In genomic region chr13:69600811-69601210, GRCh38 we compare ENCODE assay signal across 23 cellular contexts.
DNase-seq lines count a peak whose midpoint lies in the region; FAIRE-seq and TF ChIP-seq lines count a peak whose summit lies in the region.
"Had no signal": no experiment of that assay in that cellular context is flagged by ENCODE, and none has a peak within 500 bp of the region (broad histone marks: within the 10 kb centered on the region; RNA-seq: fewer than 3 reads in every experiment).

No MANE protein-coding gene starts in this region.

- no peak for TF ChIP-seq RAD21 in H1 (IDR thresholded peaks at IDR 0.05 in 1 of 2, conservative IDR thresholded peaks at IDR 0.05 in 1 of 2; ENCODE audit: low read depth in 2 of 2, low read length in 2 of 2)

- H3K14ac ChIP-seq in H1 (ENCODE audit: insufficient read length) = no peak overlapping the region
- no peak overlapping the region for H3K14ac ChIP-seq in mesenchymal stem cell (ENCODE audit: low read length in 2 of 2)

- no peaks in the 10 kb centered on the region for H3K27me3 ChIP-seq in cardiac muscle cell
- H3K27me3 ChIP-seq in left ventricle myocardium inferior (ENCODE audit: low read depth) = no peaks in the 10 kb centered on the region
- H3K27me3 ChIP-seq in H1 (replicated peaks in 1 of 4; ENCODE audit: control insufficient read depth in 3 of 4, extremely low read depth in 1 of 4, insufficient read depth in 3 of 4, low read length in 3 of 4) = no peaks in the 10 kb centered on the region
- H3K27me3 ChIP-seq in mesenchymal stem cell (ENCODE audit: control insufficient read depth in 1 of 2, insufficient read depth in 1 of 2, low read length in 2 of 2) = no peaks in the 10 kb centered on the region
- H3K27me3 ChIP-seq: BE2C, BLaER1 had no signal

- H2AK5ac ChIP-seq in H1 (ENCODE audit: low read depth, low read length) = no peak overlapping the region
- no peak overlapping the region for H2AK5ac ChIP-seq in mesenchymal stem cell (ENCODE audit: low read length, severe bottlenecking)

- H3K18ac ChIP-seq in H1 (ENCODE audit: extremely low read depth, low read length) (no peak overlapping the region), mesenchymal stem cell (ENCODE audit: low read depth in 1 of 2, low read length in 2 of 2) (no peak overlapping the region)

- H2BK120ac ChIP-seq in H1 (replicated peaks; ENCODE audit: low read depth, low read length) (no peak overlapping the region), mesenchymal stem cell (ENCODE audit: low read depth, low read length) (no peak overlapping the region)

- H2AFZ ChIP-seq in H1 (ENCODE audit: low read length) (peak overlapping the region; percentile 51; the same call in 1 of the 2 replicates), mesenchymal stem cell (ENCODE audit: low read depth, low read length) (no peak overlapping the region)

- H3K4me1 ChIP-seq in cardiac muscle cell (ENCODE audit: low read depth) (peaks cover 39% of the 10 kb centered on the region), left ventricle myocardium inferior (no peaks in the 10 kb centered on the region), H1 (replicated peaks in 1 of 4; ENCODE audit: control insufficient read depth in 3 of 4, insufficient read depth in 4 of 4, low read length in 3 of 4) (no peaks in the 10 kb centered on the region), mesenchymal stem cell (ENCODE audit: control insufficient read depth, insufficient read depth, low read depth, low read length) (no peaks in the 10 kb centered on the region)
- H3K4me1 ChIP-seq: BE2C, BLaER1 had no signal

- no peak for TF ChIP-seq POLR2A in H1 (IDR thresholded peaks at IDR 0.05; ENCODE audit: control extremely low read depth in 1 of 2, low read depth in 2 of 2, low read length in 2 of 2)

- no peak overlapping the region for H2BK15ac ChIP-seq in H1 (ENCODE audit: low read length)
- H2BK15ac ChIP-seq in mesenchymal stem cell (ENCODE audit: low read depth, poor library complexity, severe bottlenecking) = no peak overlapping the region

- peak overlapping the region; percentile 87 for H3K27ac ChIP-seq in cardiac muscle cell
- no peak overlapping the region for H3K27ac ChIP-seq in left ventricle myocardium inferior (replicated peaks)
- no peak overlapping the region for H3K27ac ChIP-seq in H1 (ENCODE audit: low read depth, low read length)
- no peak overlapping the region for H3K27ac ChIP-seq in mesenchymal stem cell (ENCODE audit: low read length, poor library complexity, severe bottlenecking)
- H3K27ac ChIP-seq: BLaER1 had no signal

- H3K79me1 ChIP-seq in H1 (ENCODE audit: low read depth, low read length) (no peaks in the 10 kb centered on the region), mesenchymal stem cell (replicated peaks; ENCODE audit: low read length, poor library complexity, severe bottlenecking) (no peaks in the 10 kb centered on the region)

- no peaks in the 10 kb centered on the region for H4K20me1 ChIP-seq in H1 (replicated peaks in 1 of 2; ENCODE audit: control insufficient read depth in 1 of 2, insufficient read depth in 2 of 2, low read length in 2 of 2)
- H4K20me1 ChIP-seq: BLaER1 had no signal

- CTCF ChIA-PET in H1 (lab: Charles Lee; ENCODE audit: partially characterized antibody) = interaction anchor here (1.1 kb wide), 1 partner anchor 21 kb away, joined by 4 read pairs; no protein-coding TSS in a partner anchor

- H3K79me2 ChIP-seq in H1 (ENCODE audit: control insufficient read depth in 1 of 2, insufficient read depth in 2 of 2, low read length in 2 of 2) = no peaks in the 10 kb centered on the region

- no peak overlapping the region for H3K23ac ChIP-seq in H1 (ENCODE audit: insufficient read length)
- no peak overlapping the region for H3K23ac ChIP-seq in mesenchymal stem cell (ENCODE audit: low read length in 2 of 2)

- POLR2A ChIA-PET in H1 (lab: Charles Lee; ENCODE audit: partially characterized antibody) = interaction anchor here (0.6 kb wide), 1 partner anchor 765 kb away, joined by 3 read pairs; no protein-coding TSS in a partner anchor

- WGBS in H1 (ENCODE audit: extremely low coverage in 1 of 2, insufficient coverage in 1 of 2, insufficient read length in 1 of 2, insufficient replicate concordance in 2 of 2, low coverage in 1 of 2, low lambda C conversion rate in 2 of 2, missing lambda C conversion rate in 1 of 2), 2 experiments = 93% methylated on average over 3 of the region's 3 CpGs; no CpG with 5 or more reads in 1 of the 2 experiments
- WGBS in mesenchymal stem cell = 74% methylated on average over 1 of the region's 3 CpGs

- H2BK20ac ChIP-seq in H1 (ENCODE audit: low read length) = no peak overlapping the region

- no peak overlapping the region for H4K5ac ChIP-seq in H1 (ENCODE audit: insufficient read length, low read depth, low read length)

- H2BK12ac ChIP-seq in H1 (ENCODE audit: low read depth, low read length) (no peak overlapping the region), mesenchymal stem cell (ENCODE audit: low read length in 2 of 2) (no peak overlapping the region)

- H4K8ac ChIP-seq in H1 (ENCODE audit: extremely low read depth, insufficient read depth, low read length) (no peak overlapping the region), mesenchymal stem cell (ENCODE audit: low read length) (no peak overlapping the region)

- TF ChIP-seq EP300 in H1 (IDR thresholded peaks at IDR 0.05; ENCODE audit: borderline replicate concordance in 1 of 2, low read depth in 2 of 2, low read length in 2 of 2) = no peak

- H3K4ac ChIP-seq in H1 (replicated peaks; ENCODE audit: insufficient read length, low read depth, low read length) (no peak overlapping the region), mesenchymal stem cell (ENCODE audit: low read depth in 1 of 2, low read length in 2 of 2) (no peak overlapping the region)

- no peak overlapping the region for H3K9ac ChIP-seq in H1 (replicated peaks in 1 of 4; ENCODE audit: extremely low read depth in 1 of 4, low read depth in 3 of 4, low read length in 3 of 4)
- no peak overlapping the region for H3K9ac ChIP-seq in mesenchymal stem cell (ENCODE audit: low read length)
- H3K9ac ChIP-seq: BLaER1 had no signal

- H3K4me3 ChIP-seq in cardiac muscle cell (no peak overlapping the region), left ventricle myocardium inferior (no peak overlapping the region), H1 (ENCODE audit: extremely low read depth in 1 of 4, insufficient read depth in 2 of 4, low read depth in 3 of 4, low read length in 4 of 4) (no peak overlapping the region), mesenchymal stem cell (ENCODE audit: insufficient read depth in 1 of 2, low read depth in 1 of 2, low read length in 2 of 2) (no peak overlapping the region)
- H3K4me3 ChIP-seq: BLaER1 had no signal

- H3K4me2 ChIP-seq in H1 (ENCODE audit: insufficient read depth in 1 of 2, low read depth in 2 of 2, low read length in 2 of 2) = no peak overlapping the region
- H3K4me2 ChIP-seq in mesenchymal stem cell (ENCODE audit: low read length, poor library complexity, severe bottlenecking) = no peak overlapping the region
- H3K4me2 ChIP-seq: BLaER1 had no signal

- H3K36me3 ChIP-seq in cardiac muscle cell = no peaks in the 10 kb centered on the region
- H3K36me3 ChIP-seq in left ventricle myocardium inferior = no peaks in the 10 kb centered on the region
- no peaks in the 10 kb centered on the region for H3K36me3 ChIP-seq in H1 (ENCODE audit: control insufficient read depth in 2 of 4, insufficient read depth in 4 of 4, low read length in 3 of 4)
- H3K36me3 ChIP-seq in mesenchymal stem cell (ENCODE audit: control insufficient read depth in 1 of 2, insufficient read depth in 2 of 2, low read depth in 1 of 2, low read length in 2 of 2) = no peaks in the 10 kb centered on the region
- H3K36me3 ChIP-seq: BE2C, BLaER1 had no signal

- DNase-seq in cardiac muscle cell (ENCODE audit: low read depth in 1 of 2, low spot score in 1 of 2) = peak in 1 of 2 donors; percentile 64
- DNase-seq in left ventricle myocardium inferior = no peak
- DNase-seq in H1 (ENCODE audit: low read depth in 1 of 2, low spot score in 2 of 2) = no peak
- DNase-seq in mesenchymal stem cell = peak; percentile 15
- peak; percentile 48 for DNase-seq in renal cortical epithelial cell (ENCODE audit: low read depth)
- no peak for DNase-seq in RKO (ENCODE audit: low spot score)
- DNase-seq in DMS114 treated with DMSO at 0.1 percent for 48 hours (lab: John Stamatoyannopoulos, UW; ENCODE audit: unreplicated experiment) = no peak
- DNase-seq in cerebellar cortex (ENCODE audit: low spot score) = no peak
- DNase-seq: 8988T; ACHN; BE2C; C1 segment of cervical spinal cord; CD4-positive, alpha-beta memory T cell; CD4-positive, CD25-positive, alpha-beta regulatory T cell; CD8-positive, alpha-beta memory T cell; COR-L47; DMS 273 treated with DMSO at 0.1 percent for 48 hours; DMS79 treated with DMSO at 0.1 percent for 48 hours; GF-D8 had no signal

- H3K9me3 ChIP-seq in cardiac muscle cell (ENCODE audit: low read depth) (no peaks in the 10 kb centered on the region), left ventricle myocardium inferior (replicated peaks) (peaks cover 3% of the 10 kb centered on the region), H1 (ENCODE audit: insufficient read depth in 2 of 2, low read depth in 1 of 2, low read length in 1 of 2) (no peaks in the 10 kb centered on the region), mesenchymal stem cell (ENCODE audit: control insufficient read depth, low read length) (peaks cover 4% of the 10 kb centered on the region)
- H3K9me3 ChIP-seq: BE2C, BLaER1 had no signal

- TF ChIP-seq CTCF in cardiac muscle cell (IDR thresholded peaks at IDR 0.05; ENCODE audit: low read depth, low read length) (no peak), left ventricle myocardium inferior (IDR thresholded peaks at IDR 0.05; ENCODE audit: borderline replicate concordance) (no peak), H1 (IDR thresholded peaks at IDR 0.05; ENCODE audit: control extremely low read depth in 1 of 3, insufficient read depth in 1 of 3, low read depth in 1 of 3, low read length in 3 of 3) (no peak)

- H3K56ac ChIP-seq in H1 (replicated peaks; ENCODE audit: insufficient read length, low read depth, low read length) = no peak overlapping the region

- H2BK5ac ChIP-seq in H1 (ENCODE audit: low read depth, low read length) (no peak overlapping the region), mesenchymal stem cell (ENCODE audit: low read depth, low read length, poor library complexity, severe bottlenecking) (no peak overlapping the region)

- FAIRE-seq in H1 (lab: Jason Lieb, UNC) = no peak
- FAIRE-seq: G401.6, GM12891, GM19239 had no signal

- H3K23me2 ChIP-seq in H1 (ENCODE audit: low read depth, low read length) = no peaks in the 10 kb centered on the region

- intact Hi-C loops in left ventricle myocardium inferior (cut with micrococcal nuclease) = no loop called here

- no peak overlapping the region for H4K91ac ChIP-seq in H1 (replicated peaks; ENCODE audit: insufficient read length, low read length)
- H4K91ac ChIP-seq in mesenchymal stem cell (ENCODE audit: low read length) = no peak overlapping the region

TF ChIP-seq in H1, 55 proteins besides CTCF, POLR2A, EP300 and RAD21 (continues in another document):
- TF ChIP-seq SUZ12 (IDR thresholded peaks at IDR 0.05; ENCODE audit: low read length) = no peak
- TF ChIP-seq HDAC2 (IDR thresholded peaks at IDR 0.05; ENCODE audit: borderline replicate concordance in 1 of 2, low read depth in 2 of 2, low read length in 2 of 2) = no peak
- TF ChIP-seq RXRA (IDR thresholded peaks at IDR 0.05; ENCODE audit: insufficient read depth, low read depth, low read length) = no peak
- no peak for TF ChIP-seq SP4 (IDR thresholded peaks at IDR 0.05; ENCODE audit: low read length)
- no peak for TF ChIP-seq HDAC6 (IDR thresholded peaks at IDR 0.05; ENCODE audit: low read depth, low read length)

Comparison
In these comparisons a context has a peak if more than half of its experiments do, and no peak if none do; other contexts are left out.
1. DNase-seq: peak in mesenchymal stem cell (single experiment) and renal cortical epithelial cell (single experiment); none in left ventricle myocardium inferior (single experiment), H1 (0 of 2), RKO (single experiment), DMS114 treated with DMSO at 0.1 percent for 48 hours (single experiment) and cerebellar cortex (single experiment).